9 cellular contexts compared by ENCODE assay signal in genomic region chr14:22883191-22883976, GRCh38. TPM values are rescaled to one million over a fixed set of nuclear protein-coding genes. Genes with fewer than 3 reads are reported as not detected.
DNase-seq lines count a peak whose midpoint lies in the region; ATAC-seq and TF ChIP-seq lines count a peak whose summit lies in the region.
"Had no signal": no experiment of that assay in that cellular context is flagged by ENCODE, and none has a peak within 500 bp of the region (broad histone marks: within the 10 kb centered on the region; RNA-seq: fewer than 3 reads in every experiment).

A gene with protein sequence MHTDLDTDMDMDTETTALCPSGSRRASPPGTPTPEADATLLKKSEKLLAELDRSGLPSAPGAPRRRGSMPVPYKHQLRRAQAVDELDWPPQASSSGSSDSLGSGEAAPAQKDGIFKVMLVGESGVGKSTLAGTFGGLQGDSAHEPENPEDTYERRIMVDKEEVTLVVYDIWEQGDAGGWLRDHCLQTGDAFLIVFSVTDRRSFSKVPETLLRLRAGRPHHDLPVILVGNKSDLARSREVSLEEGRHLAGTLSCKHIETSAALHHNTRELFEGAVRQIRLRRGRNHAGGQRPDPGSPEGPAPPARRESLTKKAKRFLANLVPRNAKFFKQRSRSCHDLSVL (plus strand): TSS chr14:22883222. CDS start chr14:22883288, 66 bp downstream.

- no peak for ATAC-seq in activated T-helper 17 cell treated with anti-CD3 and anti-CD28 coated beads, Interleukin-2, amount 50 U/mL, for 72 hours (replicated peaks)
- ATAC-seq: activated CD8-positive, alpha-beta T cell treated with anti-CD3 and anti-CD28 coated beads, Interleukin-2, amount 10 ng/mL, durations not matched to agents 7 days and 5 days had no signal

- peak; percentile 64 for DNase-seq in Calu3
- DNase-seq in NCI-H1092 (lab: John Stamatoyannopoulos, UW), result peak; percentile 75
- no peak for DNase-seq in mesothelial cell of epicardium (ENCODE audit: low spot score in 2 of 2, unreplicated experiment in 2 of 2)
- DNase-seq in OCI-M1 (lab: John Stamatoyannopoulos, UW), result no peak
- DNase-seq in epidermal melanocyte (ENCODE audit: insufficient read length, low spot score), result no peak
- DNase-seq in central memory CD4-positive, alpha-beta T cell, result no peak
- no peak for DNase-seq in T-helper 9 cell
- DNase-seq: activated CD8-positive, alpha-beta T cell treated with anti-CD3 and anti-CD28 coated beads, Interleukin-2, amount 10 ng/mL, durations not matched to agents 7 days and 5 days had no signal

- H3K27ac Mint-ChIP-seq in Calu3 (ENCODE audit: unreplicated experiment) (peak within 1 kb of the TSS; percentile 11), mesothelial cell of epicardium (peak within 1 kb of the TSS; percentile 94)
- H3K27ac Mint-ChIP-seq in activated T-helper 17 cell treated with anti-CD3 and anti-CD28 coated beads, Interleukin-2, amount 50 U/mL, for 72 hours, result peak within 1 kb of the TSS; percentile 49
- H3K27ac Mint-ChIP-seq: activated CD8-positive, alpha-beta T cell treated with anti-CD3 and anti-CD28 coated beads, Interleukin-2, amount 10 ng/mL, durations not matched to agents 7 days and 5 days had no signal

- H3K27me3 Mint-ChIP-seq in Calu3 (ENCODE audit: unreplicated experiment) (no peaks in the 10 kb centered on the region), mesothelial cell of epicardium (ENCODE audit: low read depth) (no peaks in the 10 kb centered on the region)
- H3K27me3 Mint-ChIP-seq in activated T-helper 17 cell treated with anti-CD3 and anti-CD28 coated beads, Interleukin-2, amount 50 U/mL, for 72 hours, result no peaks in the 10 kb centered on the region

- intact Hi-C loops in Calu3 (cut with micrococcal nuclease; ENCODE audit: unreplicated experiment), result no loop called here

- no TSS peak for BruUV-seq in Calu3 (replicated peaks; lab: Mats Ljungman, UMichigan)

- H3K4me1 Mint-ChIP-seq in Calu3 (ENCODE audit: low read depth, unreplicated experiment), result peaks cover 26% of the 10 kb centered on the region
- H3K4me1 Mint-ChIP-seq in activated T-helper 17 cell treated with anti-CD3 and anti-CD28 coated beads, Interleukin-2, amount 50 U/mL, for 72 hours, result peaks cover 30% of the 10 kb centered on the region
- peaks cover 53% of the 10 kb centered on the region for H3K4me1 Mint-ChIP-seq in mesothelial cell of epicardium

- H3K36me3 Mint-ChIP-seq in Calu3 (ENCODE audit: insufficient read depth, unreplicated experiment) (peaks cover 48% of the 10 kb centered on the region), mesothelial cell of epicardium (peaks cover 3% of the 10 kb centered on the region)
- H3K36me3 Mint-ChIP-seq in activated T-helper 17 cell treated with anti-CD3 and anti-CD28 coated beads, Interleukin-2, amount 50 U/mL, for 72 hours (ENCODE audit: low read depth), result peaks cover 11% of the 10 kb centered on the region

- no peaks in the 10 kb centered on the region for H3K9me3 Mint-ChIP-seq in Calu3 (ENCODE audit: low read depth, unreplicated experiment)
- no peaks in the 10 kb centered on the region for H3K9me3 Mint-ChIP-seq in activated T-helper 17 cell treated with anti-CD3 and anti-CD28 coated beads, Interleukin-2, amount 50 U/mL, for 72 hours
- H3K9me3 Mint-ChIP-seq in mesothelial cell of epicardium, result no peaks in the 10 kb centered on the region

- CTCF ChIA-PET in Calu3 (lab: Charles Lee), result interaction anchor here (1.6 kb wide), 1 partner anchor 17 kb away, joined by 4 read pairs; no protein-coding TSS in a partner anchor

- TF ChIP-seq CTCF in Calu3 (IDR thresholded peaks at IDR 0.05; ENCODE audit: unreplicated experiment) (no peak), mesothelial cell of epicardium (IDR thresholded peaks at IDR 0.05; ENCODE audit: unreplicated experiment) (no peak)

- H3K4me3 Mint-ChIP-seq in Calu3 (ENCODE audit: low read depth, unreplicated experiment), result peak within 1 kb of the TSS; percentile 64
- H3K4me3 Mint-ChIP-seq in activated T-helper 17 cell treated with anti-CD3 and anti-CD28 coated beads, Interleukin-2, amount 50 U/mL, for 72 hours, result no peak within 1 kb of the TSS
- H3K4me3 Mint-ChIP-seq in mesothelial cell of epicardium, result peak within 1 kb of the TSS; percentile 68
- H3K4me3 Mint-ChIP-seq: activated CD8-positive, alpha-beta T cell treated with anti-CD3 and anti-CD28 coated beads, Interleukin-2, amount 10 ng/mL, durations not matched to agents 7 days and 5 days had no signal

RNA-seq across cellular contexts. Expression of the gene that starts here (rescaled TPM):
- total RNA-seq in Calu3 (2022), result 0.85 and 1.0 TPM in 2 replicates
- 1 to 10 TPM in 1 of 2 donors, under 1 TPM in 1; 0.56 to 1.3 TPM for total RNA-seq in activated T-helper 17 cell treated with anti-CD3 and anti-CD28 coated beads, Interleukin-2, amount 50 U/mL, for 72 hours
- 2.6 to 3.0 TPM (median 3.0 TPM) in 3 replicates for total RNA-seq in mesothelial cell of epicardium

Comparison
In these comparisons a context has a peak if more than half of its experiments do, and no peak if none do; other contexts are left out.
1. DNase-seq: peak in Calu3 (single experiment) and NCI-H1092 (single experiment); none in mesothelial cell of epicardium (0 of 2), OCI-M1 (single experiment), epidermal melanocyte (single experiment), central memory CD4-positive, alpha-beta T cell (single experiment) and T-helper 9 cell (single experiment).
2. H3K27ac Mint-ChIP-seq: peak in every context shown above with its lines; median percentile 94 in mesothelial cell of epicardium; 49 in activated T-helper 17 cell treated with anti-CD3 and anti-CD28 coated beads, Interleukin-2, amount 50 U/mL, for 72 hours; 11 in Calu3.